Comparison of ENCODE assay signal across 26 cellular contexts in genomic region chr10:86113044-86113443, GRCh38.
"Had no signal": no experiment of that assay in that cellular context is flagged by ENCODE, and none has a peak within 500 bp of the region (broad histone marks: within the 10 kb centered on the region; RNA-seq: fewer than 3 reads in every experiment).

No MANE protein-coding gene starts in this region.

- H3K27ac ChIP-seq: epithelial cell of prostate, esophagus muscularis mucosa, gastrocnemius medialis, neutrophil, spleen, stomach, thoracic aorta, transverse colon had no signal

- H3K4me1 Mint-ChIP-seq: immature natural killer cell, naive B cell, nephron progenitor cell had no signal

- ATAC-seq: gastrocnemius medialis, left cardiac atrium, left ventricle myocardium superior, sciatic nerve had no signal

- DNase-seq: cortex of kidney; dorsolateral prefrontal cortex; effector CD8-positive, alpha-beta T cell; gastrocnemius medialis; immature natural killer cell; kidney; left cardiac atrium; left ventricle myocardium superior; mesenchymal stem cell; naive B cell; nephron progenitor cell; posterior cingulate gyrus; stimulated activated CD4-positive, alpha-beta T cell treated with anti-CD3 and anti-CD28 coated beads, Interleukin-15, amount 100 ng/mL, for 24 hours; stimulated activated CD4-positive, alpha-beta T cell treated with anti-CD3 and anti-CD28 coated beads, Interleukin-1b, Interleukin-23, amount 100 ng/mL, for 48 hours; stimulated activated CD4-positive, alpha-beta T cell treated with anti-CD3 and anti-CD28 coated beads, Interleukin-4, amount 100 ng/mL, for 24 hours; stimulated activated naive CD4-positive, alpha-beta T cell; stomach; substantia nigra; transverse colon had no signal

- H3K4me3 ChIP-seq: dorsolateral prefrontal cortex, esophagus muscularis mucosa, gastrocnemius medialis, lung, spleen, stomach, thoracic aorta, transverse colon had no signal

- H3K36me3 Mint-ChIP-seq: immature natural killer cell, naive B cell had no signal

- H3K4me3 Mint-ChIP-seq: immature natural killer cell, nephron progenitor cell had no signal

- H3K27ac Mint-ChIP-seq: immature natural killer cell, naive B cell, nephron progenitor cell had no signal

- H3K9me3 ChIP-seq: esophagus muscularis mucosa, gastrocnemius medialis, neutrophil, spleen, stomach, thoracic aorta, transverse colon had no signal

- H3K4me1 ChIP-seq: esophagus muscularis mucosa, gastrocnemius medialis, spleen, stomach, transverse colon had no signal

- H3K9me3 Mint-ChIP-seq: immature natural killer cell, naive B cell, nephron progenitor cell had no signal

- H3K27me3 ChIP-seq: dorsolateral prefrontal cortex, gastrocnemius medialis, neutrophil, stomach, transverse colon had no signal

- H3K36me3 ChIP-seq: esophagus muscularis mucosa, gastrocnemius medialis, neutrophil, spleen, stomach, thoracic aorta, transverse colon had no signal
